In the genomic region with DNA sequence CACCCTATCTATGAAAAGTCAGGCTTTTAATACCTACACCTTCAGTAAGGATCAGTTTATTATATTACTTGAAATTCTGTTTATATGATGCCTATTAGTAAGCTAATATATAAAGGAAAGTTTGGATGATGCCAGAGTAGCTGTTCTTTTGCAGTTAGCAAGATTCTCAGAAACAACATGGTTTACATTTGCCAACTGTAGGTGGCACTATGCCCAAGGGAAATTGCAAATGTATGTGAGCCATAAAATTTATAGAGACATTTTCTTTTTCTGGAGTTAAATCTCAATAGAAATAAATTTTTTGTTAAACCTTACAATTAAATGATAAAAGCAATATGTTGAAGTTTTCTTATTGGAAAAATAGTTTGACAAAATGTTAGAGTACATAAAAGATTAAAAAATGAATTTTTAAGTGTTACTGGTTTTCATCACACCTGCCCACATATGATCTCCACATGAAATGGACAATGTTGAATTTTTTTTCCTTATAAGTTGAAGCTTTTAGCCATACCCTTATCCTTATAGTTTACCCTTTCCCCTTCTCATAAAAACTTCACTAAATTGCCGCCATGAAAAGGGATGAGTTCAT, we compare ENCODE assay signal across 8 cellular contexts. TPM values are rescaled to one million over a fixed set of nuclear protein-coding genes. Genes with fewer than 3 reads are reported as not detected.
DNase-seq lines count a peak whose midpoint lies in the region; ATAC-seq, FAIRE-seq and TF ChIP-seq lines count a peak whose summit lies in the region.

No MANE protein-coding gene starts in this region.

- intact Hi-C loops in left ventricle myocardium inferior (cut with micrococcal nuclease): no loop called here
- intact Hi-C loops in cardiac septum (cut with DNase I): loop anchor here (2.0 kb wide), 1 partner anchor 293 kb away; no protein-coding TSS in a partner anchor

- ATAC-seq in GM21529 (IDR thresholded peaks at IDR 0.05; ENCODE audit: unreplicated experiment): no peak

- H3K27ac ChIP-seq in left ventricle myocardium inferior (replicated peaks): no peak overlapping the region

- no peaks in the 10 kb centered on the region for H3K4me1 ChIP-seq in left ventricle myocardium inferior

- H3K9me3 ChIP-seq in left ventricle myocardium inferior (replicated peaks): no peaks in the 10 kb centered on the region

- no peaks in the 10 kb centered on the region for H3K27me3 ChIP-seq in left ventricle myocardium inferior (ENCODE audit: low read depth)

- DNase-seq in left ventricle myocardium inferior (no peak), cardiac septum (ENCODE audit: low spot score) (no peak), NCI-H1417 treated with DMSO at 0.1 percent for 48 hours (lab: John Stamatoyannopoulos, UW) (peak; percentile 2), epithelial cell of esophagus (ENCODE audit: low read depth) (peak; percentile 64), non-pigmented ciliary epithelial cell (ENCODE audit: low read depth) (peak; percentile 13), HuH-7.5 (ENCODE audit: low spot score) (no peak)

- peak; percentile 94 for FAIRE-seq in TTC549 (lab: Jason Lieb, UNC)

- no peak overlapping the region for H3K4me3 ChIP-seq in left ventricle myocardium inferior
- H3K4me3 ChIP-seq in epithelial cell of esophagus (ENCODE audit: low read length): no peak overlapping the region

- peak; percentile 56 for TF ChIP-seq CTCF in left ventricle myocardium inferior (IDR thresholded peaks at IDR 0.05; ENCODE audit: borderline replicate concordance)
- TF ChIP-seq CTCF in epithelial cell of esophagus (IDR thresholded peaks at IDR 0.05; ENCODE audit: insufficient read depth, low read depth, low read length, missing control alignments): peak; percentile 69

- no peaks in the 10 kb centered on the region for H3K36me3 ChIP-seq in left ventricle myocardium inferior

RNA-seq across cellular contexts. Expression of a gene that starts 32.1 kb away (rescaled TPM):
- total RNA-seq in left ventricle myocardium inferior (0.19 TPM), cardiac septum (0.22 TPM)

RNA-seq across cellular contexts. Expression of a gene that starts 48.5 kb away (rescaled TPM):
- total RNA-seq in left ventricle myocardium inferior (not detected), cardiac septum (not detected)

Comparison
In these comparisons a context has a peak if more than half of its experiments do, and no peak if none do; other contexts are left out.
1. DNase-seq: peak in NCI-H1417 treated with DMSO at 0.1 percent for 48 hours (single experiment), epithelial cell of esophagus (single experiment) and non-pigmented ciliary epithelial cell (single experiment); none in left ventricle myocardium inferior (single experiment), cardiac septum (single experiment) and HuH-7.5 (single experiment).